In genomic region chr3:74561881-74562280, GRCh38 we compare ENCODE assay signal across 23 cellular contexts. TPM values are rescaled to one million over a fixed set of nuclear protein-coding genes. Genes with fewer than 3 reads are reported as not detected.
DNase-seq lines count a peak whose midpoint lies in the region; ATAC-seq and TF ChIP-seq lines count a peak whose summit lies in the region.
"Had no signal": no experiment of that assay in that cellular context is flagged by ENCODE, and none has a peak within 500 bp of the region (broad histone marks: within the 10 kb centered on the region; RNA-seq: fewer than 3 reads in every experiment).

No MANE protein-coding gene starts in this region.

- no peak for ATAC-seq in Right ventricle myocardium inferior
- no peak for ATAC-seq in GM19395 (IDR thresholded peaks at IDR 0.05; ENCODE audit: unreplicated experiment)
- ATAC-seq: GM12878, GM23338, HCT116, Panc1, T-cell had no signal

- H3K4me3 ChIP-seq in AG09309 (ENCODE audit: control insufficient read depth, low read depth, low read length) = no peak overlapping the region
- no peak overlapping the region for H3K4me3 ChIP-seq in cardiac fibroblast (replicated peaks in 1 of 2; ENCODE audit: low read depth in 2 of 2, low read length in 2 of 2)
- H3K4me3 ChIP-seq: BLaER1 treated with 17β-estradiol and CSF1 and Interleukin-3, amounts not matched to agents 10 nM and 100 nM; GM12878; GM23338; SK-N-MC had no signal

- intact Hi-C loops in Right ventricle myocardium inferior (cut with DNase I) = no loop called here

- TF ChIP-seq CTCF in AG09309 (IDR thresholded peaks at IDR 0.05; ENCODE audit: control insufficient read depth, insufficient read depth, low read depth, low read length, missing control alignments) (no peak), cardiac fibroblast (IDR thresholded peaks at IDR 0.05; ENCODE audit: low read depth, low read length) (no peak)

- DNase-seq in AG09309 (ENCODE audit: low read depth) (peak; percentile 47), GM04504 (ENCODE audit: low read depth) (peak; percentile 58), cardiac fibroblast (ENCODE audit: low read depth in 2 of 2) (peak; percentile 14 to 84), fibroblast of the conjunctiva (ENCODE audit: low read depth) (peak; percentile 51), NCI-H128 (lab: John Stamatoyannopoulos, UW; ENCODE audit: unreplicated experiment) (no peak), NCI-H1048 (lab: John Stamatoyannopoulos, UW) (no peak), Right ventricle myocardium inferior (ENCODE audit: missing footprints) (no peak)
- DNase-seq: CD8-positive, alpha-beta memory T cell; DMS79; KG1; NCI-H1092; NCI-H1694; NCI-H82; Right ventricle myocardium superior; T-cell had no signal

RNA-seq across cellular contexts. Expression of gene CNTN3, which starts 52.6 kb away (rescaled TPM):
- total RNA-seq in Right ventricle myocardium inferior = 3.4 TPM
- total RNA-seq: CD8-positive, alpha-beta memory T cell; GM12878; M059J; T-cell had no signal

Comparison
In these comparisons a context has a peak if more than half of its experiments do, and no peak if none do; other contexts are left out.
1. DNase-seq: peak in AG09309 (single experiment), GM04504 (single experiment), cardiac fibroblast (2 of 2) and fibroblast of the conjunctiva (single experiment); none in NCI-H128 (single experiment), NCI-H1048 (single experiment) and Right ventricle myocardium inferior (single experiment).